In the genomic region with DNA sequence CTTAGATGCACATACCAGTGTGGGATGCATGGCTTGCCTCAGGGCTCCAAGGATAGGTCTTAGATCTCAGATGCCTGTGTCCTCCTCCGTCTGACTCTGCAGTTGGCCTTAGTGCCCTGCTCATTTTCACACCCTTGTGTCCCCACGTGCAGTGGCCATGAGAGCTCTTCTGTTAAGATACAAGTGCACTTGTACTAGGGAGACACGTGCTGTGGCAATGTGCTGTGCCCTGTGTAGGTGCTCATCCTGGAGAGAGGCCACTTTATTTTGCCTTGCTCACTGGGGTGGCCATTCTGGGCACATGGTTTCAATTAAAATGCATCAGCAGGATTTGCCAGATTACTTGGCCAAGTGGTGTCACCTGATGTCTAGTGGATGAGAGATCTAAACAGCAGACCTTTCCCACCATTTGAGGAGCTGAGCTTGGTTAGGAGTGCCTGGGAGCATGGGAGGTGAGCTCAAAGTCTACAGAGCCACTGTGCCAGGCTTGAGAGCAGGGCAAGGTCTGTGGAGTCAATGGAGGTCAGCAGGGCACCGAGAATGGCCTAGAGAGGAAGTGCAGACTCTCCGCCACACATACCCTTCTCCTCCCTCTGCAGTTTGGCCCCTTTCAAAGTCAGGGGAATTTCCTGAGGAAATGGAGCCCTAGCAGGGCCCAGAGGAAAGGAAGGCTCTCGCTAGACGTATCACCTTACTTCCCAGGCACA, we compare ENCODE assay signal across 18 cellular contexts. TPM values are rescaled to one million over a fixed set of nuclear protein-coding genes. Genes with fewer than 3 reads are reported as not detected.
DNase-seq lines count a peak whose midpoint lies in the region; ATAC-seq and TF ChIP-seq lines count a peak whose summit lies in the region.
"Had no signal": no experiment of that assay in that cellular context is flagged by ENCODE, and none has a peak within 500 bp of the region (broad histone marks: within the 10 kb centered on the region; RNA-seq: fewer than 3 reads in every experiment).

No MANE protein-coding gene starts in this region.

- H3K4me1 ChIP-seq in left ventricle myocardium inferior (peaks cover 36% of the 10 kb centered on the region), Peyer's patch (peaks cover 10 to 50% (median 13%) of the 10 kb centered on the region in 4 donors), right lobe of liver (peaks cover 0 to 54% (median 21%) of the 10 kb centered on the region in 4 donors), upper lobe of right lung (peaks cover 47% of the 10 kb centered on the region)

- H3K27ac ChIP-seq in left ventricle myocardium inferior (replicated peaks) (no peak overlapping the region), Peyer's patch (peak overlapping the region in 2 of 4 donors; percentile 71 to 73), right lobe of liver (peak overlapping the region in 2 of 3 donors; percentile 42 to 64), upper lobe of right lung (no peak overlapping the region)
- H3K27ac ChIP-seq: brain microvascular endothelial cell, colonic mucosa, neural progenitor cell, suprapubic skin had no signal

- no peak overlapping the region for H3K4me3 ChIP-seq in left ventricle myocardium inferior
- no peak overlapping the region for H3K4me3 ChIP-seq in Peyer's patch
- no peak overlapping the region for H3K4me3 ChIP-seq in right lobe of liver
- no peak overlapping the region for H3K4me3 ChIP-seq in upper lobe of right lung
- H3K4me3 ChIP-seq: colonic mucosa, neural progenitor cell, suprapubic skin had no signal

- WGBS in right lobe of liver (ENCODE audit: insufficient coverage, low coverage, low lambda C conversion rate, missing lambda C conversion rate) = 23% methylated on average over 3 of the region's 7 CpGs

- DNase-seq in left ventricle myocardium superior = no peak
- DNase-seq in left ventricle myocardium inferior = no peak
- DNase-seq in Peyer's patch = peak in 2 of 3 donors; percentile 73 to 79
- peak; percentile 73 to 90 (median 88) for DNase-seq in right lobe of liver
- peak; percentile 69 for DNase-seq in upper lobe of right lung
- DNase-seq in activated CD4-positive, CD25-positive, alpha-beta regulatory T cell treated with anti-CD3 and anti-CD28 coated beads, Interleukin-2, amount 50 U/mL, for 72 hours = no peak
- no peak for DNase-seq in NK-92 (lab: John Stamatoyannopoulos, UW; ENCODE audit: unreplicated experiment)
- DNase-seq: activated CD4-positive, alpha-beta T cell treated with anti-CD3 and anti-CD28 coated beads for 48 hours; activated naive CD8-positive, alpha-beta T cell treated with anti-CD3 and anti-CD28 coated beads, Interleukin-2, amount 50 U/mL, for 24 hours; brain microvascular endothelial cell; CD8-positive, alpha-beta T cell; colonic mucosa; H7; NCI-H1436 treated with DMSO at 0.1 percent for 48 hours had no signal

- H3K36me3 ChIP-seq in left ventricle myocardium inferior (no peaks in the 10 kb centered on the region), Peyer's patch (no peaks in the 10 kb centered on the region), right lobe of liver (no peaks in the 10 kb centered on the region), upper lobe of right lung (no peaks in the 10 kb centered on the region)
- H3K36me3 ChIP-seq: brain microvascular endothelial cell, colonic mucosa, neural progenitor cell, suprapubic skin had no signal

- H3K27me3 ChIP-seq in left ventricle myocardium inferior (ENCODE audit: low read depth) (no peaks in the 10 kb centered on the region), Peyer's patch (no peaks in the 10 kb centered on the region), right lobe of liver (no peaks in the 10 kb centered on the region), upper lobe of right lung (no peaks in the 10 kb centered on the region)
- H3K27me3 ChIP-seq: brain microvascular endothelial cell, colonic mucosa, neural progenitor cell, suprapubic skin had no signal

- TF ChIP-seq POLR2A in Peyer's patch (IDR thresholded peaks at IDR 0.05) (no peak), right lobe of liver (IDR thresholded peaks at IDR 0.05) (no peak)

- TF ChIP-seq CTCF in left ventricle myocardium inferior (IDR thresholded peaks at IDR 0.05; ENCODE audit: borderline replicate concordance) = no peak
- TF ChIP-seq CTCF in Peyer's patch (IDR thresholded peaks at IDR 0.05) = no peak
- no peak for TF ChIP-seq CTCF in right lobe of liver (IDR thresholded peaks at IDR 0.05)
- TF ChIP-seq CTCF in upper lobe of right lung (IDR thresholded peaks at IDR 0.05) = no peak

- intact Hi-C loops in left ventricle myocardium superior (cut with micrococcal nuclease) (no loop called here), left ventricle myocardium inferior (cut with micrococcal nuclease) (no loop called here), right lobe of liver (cut with DNase I) (no loop called here), upper lobe of right lung (cut with DNase I) (no loop called here)

- ATAC-seq in left ventricle myocardium superior = peak; percentile 12
- peak; percentile 86 to 93 (median 90) for ATAC-seq in right lobe of liver
- ATAC-seq in upper lobe of right lung = peak; percentile 44
- no peak for ATAC-seq in HG03342 (IDR thresholded peaks at IDR 0.05; ENCODE audit: unreplicated experiment)
- ATAC-seq: activated naive CD8-positive, alpha-beta T cell treated with anti-CD3 and anti-CD28 coated beads, Interleukin-2, amount 50 U/mL, for 24 hours; CD8-positive, alpha-beta T cell had no signal

- H3K9me3 ChIP-seq in left ventricle myocardium inferior (replicated peaks) (no peaks in the 10 kb centered on the region), Peyer's patch (no peaks in the 10 kb centered on the region), right lobe of liver (no peaks in the 10 kb centered on the region), upper lobe of right lung (no peaks in the 10 kb centered on the region)
- H3K9me3 ChIP-seq: colonic mucosa, suprapubic skin had no signal

RNA-seq across cellular contexts. Expression of gene SMPD3, which starts 25.2 kb away (rescaled TPM):
- total RNA-seq in left ventricle myocardium superior (1.2 TPM), left ventricle myocardium inferior (0.16 TPM), Peyer's patch (100 to 1,000 TPM in 3 of 4 donors, 10 to 100 TPM in 1; 19.0 to 353 (median 206) TPM), right lobe of liver (10 to 100 TPM in 2 of 6 experiments, 1 to 10 TPM in 2, under 1 TPM in 2; 0.18 to 27.2 (median 5.0) TPM), upper lobe of right lung (5.6 TPM)
- total RNA-seq: MCF 10A had no signal

Comparison
In these comparisons a context has a peak if more than half of its experiments do, and no peak if none do; other contexts are left out.
1. DNase-seq: peak in Peyer's patch (2 of 3), right lobe of liver (3 of 3) and upper lobe of right lung (single experiment); none in left ventricle myocardium superior (single experiment), left ventricle myocardium inferior (single experiment), activated CD4-positive, CD25-positive, alpha-beta regulatory T cell treated with anti-CD3 and anti-CD28 coated beads, Interleukin-2, amount 50 U/mL, for 72 hours (single experiment) and NK-92 (single experiment).
2. H3K27ac ChIP-seq: peak in right lobe of liver (2 of 3); none in left ventricle myocardium inferior (single experiment) and upper lobe of right lung (single experiment).